In genomic region chr7:138738551-138739335, GRCh38 we compare ENCODE assay signal across 8 cellular contexts. TPM values are rescaled to one million over a fixed set of nuclear protein-coding genes. Genes with fewer than 3 reads are reported as not detected.
DNase-seq lines count a peak whose midpoint lies in the region; ATAC-seq and TF ChIP-seq lines count a peak whose summit lies in the region.

No MANE protein-coding gene starts in this region.

- intact Hi-C loops in lower lobe of right lung (cut with DNase I): loop anchor here (5.0 kb wide), 1 partner anchor 576 kb away; no protein-coding TSS in a partner anchor

- H3K27me3 ChIP-seq in lower lobe of right lung (ENCODE audit: low read depth): no peaks in the 10 kb centered on the region

- H3K36me3 ChIP-seq in lower lobe of right lung: no peaks in the 10 kb centered on the region

- H3K4me1 ChIP-seq in lower lobe of right lung: no peaks in the 10 kb centered on the region

- no peak overlapping the region for H3K27ac ChIP-seq in lower lobe of right lung

- peak; percentile 90 for ATAC-seq in GM19395 (IDR thresholded peaks at IDR 0.05; ENCODE audit: unreplicated experiment)
- peak; percentile 82 for ATAC-seq in HG03571 (IDR thresholded peaks at IDR 0.05; ENCODE audit: unreplicated experiment)
- peak; percentile 88 to 91 for ATAC-seq in lower lobe of right lung

- TF ChIP-seq CTCF in lower lobe of right lung (IDR thresholded peaks at IDR 0.05): peak; percentile 91

- H3K9me3 ChIP-seq in lower lobe of right lung: no peaks in the 10 kb centered on the region

- no peak overlapping the region for H3K4me3 ChIP-seq in lower lobe of right lung

- DNase-seq in CD1c-positive myeloid dendritic cell (ENCODE audit: extremely low spot score) (peak; percentile 83), NCI-H748 treated with DMSO at 0.1 percent for 48 hours (lab: John Stamatoyannopoulos, UW) (peak; percentile 90), dermis microvascular lymphatic vessel endothelial cell (ENCODE audit: low read depth in 2 of 2) (peak; percentile 75 to 83), lower lobe of right lung (peak; percentile 85)
- peak; percentile 63 to 74 for DNase-seq in activated CD4-positive, alpha-beta T cell treated with anti-CD3 and anti-CD28 coated beads, Interleukin-2, amount 50 U/mL, for 24 hours (ENCODE audit: low read depth in 1 of 2, low spot score in 1 of 2)
- peak; percentile 49 for DNase-seq in stimulated activated CD8-positive, alpha-beta memory T cell treated with anti-CD3 and anti-CD28 coated beads, Interleukin-12 subunit alpha, Interleukin-12 subunit beta, amount 100 ng/mL, for 24 hours (ENCODE audit: extremely low read depth)

RNA-seq across cellular contexts. Expression of gene SVOPL, which starts 37.6 kb away (rescaled TPM):
- not detected in 2 replicates for total RNA-seq in dermis microvascular lymphatic vessel endothelial cell
- 0.74 TPM for total RNA-seq in lower lobe of right lung

RNA-seq across cellular contexts. Expression of gene TMEM213, which starts 59.1 kb away (rescaled TPM):
- total RNA-seq in dermis microvascular lymphatic vessel endothelial cell: not detected in 2 replicates
- 1.9 TPM for total RNA-seq in lower lobe of right lung

RNA-seq across cellular contexts. Expression of gene ATP6V0A4, which starts 59.3 kb away (rescaled TPM):
- total RNA-seq in dermis microvascular lymphatic vessel endothelial cell: under 0.01 and 0.25 TPM in 2 replicates
- total RNA-seq in lower lobe of right lung: 1.7 TPM
